11 cellular contexts compared by ENCODE assay signal in genomic region chr1:8406011-8406410, GRCh38.
"Had no signal": no experiment of that assay in that cellular context is flagged by ENCODE, and none has a peak within 500 bp of the region (broad histone marks: within the 10 kb centered on the region; RNA-seq: fewer than 3 reads in every experiment).

No MANE protein-coding gene starts in this region.

- H3K9me3 Mint-ChIP-seq: activated naive CD8-positive, alpha-beta T cell treated with anti-CD3 and anti-CD28 coated beads, Interleukin-2, amount 10 ng/mL, durations not matched to agents 7 days and 5 days; T-helper 1 cell treated with Interleukin-12 subunit alpha and Interleukin-12 subunit beta and Interleukin-4 antibody, amounts not matched to agents 30 μg/mL and 1 μg/mL, for 36 hours had no signal

- H3K9me3 ChIP-seq: pancreas had no signal

- H3K27ac Mint-ChIP-seq: activated naive CD8-positive, alpha-beta T cell treated with anti-CD3 and anti-CD28 coated beads, Interleukin-2, amount 10 ng/mL, durations not matched to agents 7 days and 5 days; T-helper 1 cell treated with Interleukin-12 subunit alpha and Interleukin-12 subunit beta and Interleukin-4 antibody, amounts not matched to agents 30 μg/mL and 1 μg/mL, for 36 hours had no signal

- H3K27me3 ChIP-seq: pancreas had no signal

- H3K4me3 ChIP-seq: pancreas, skin epidermis had no signal

- ATAC-seq: left ventricle myocardium superior, pancreas, SK-N-SH treated with all-trans-retinoic acid at 6 μM for 48 hours had no signal

- H3K27me3 Mint-ChIP-seq: activated naive CD8-positive, alpha-beta T cell treated with anti-CD3 and anti-CD28 coated beads, Interleukin-2, amount 10 ng/mL, durations not matched to agents 7 days and 5 days had no signal

- H3K4me3 Mint-ChIP-seq: activated naive CD8-positive, alpha-beta T cell treated with anti-CD3 and anti-CD28 coated beads, Interleukin-2, amount 10 ng/mL, durations not matched to agents 7 days and 5 days; T-helper 1 cell treated with Interleukin-12 subunit alpha and Interleukin-12 subunit beta and Interleukin-4 antibody, amounts not matched to agents 30 μg/mL and 1 μg/mL, for 36 hours had no signal

- DNase-seq: activated CD4-positive, CD25-positive, alpha-beta regulatory T cell; activated gamma-delta T cell; activated naive CD8-positive, alpha-beta T cell treated with anti-CD3 and anti-CD28 coated beads, Interleukin-2, amount 10 ng/mL, durations not matched to agents 7 days and 5 days; left ventricle myocardium superior; mesendoderm; pancreas; retina; trophoblast cell had no signal

- H3K36me3 ChIP-seq: pancreas had no signal
